1 cellular context compared by ENCODE assay signal in the genomic region with DNA sequence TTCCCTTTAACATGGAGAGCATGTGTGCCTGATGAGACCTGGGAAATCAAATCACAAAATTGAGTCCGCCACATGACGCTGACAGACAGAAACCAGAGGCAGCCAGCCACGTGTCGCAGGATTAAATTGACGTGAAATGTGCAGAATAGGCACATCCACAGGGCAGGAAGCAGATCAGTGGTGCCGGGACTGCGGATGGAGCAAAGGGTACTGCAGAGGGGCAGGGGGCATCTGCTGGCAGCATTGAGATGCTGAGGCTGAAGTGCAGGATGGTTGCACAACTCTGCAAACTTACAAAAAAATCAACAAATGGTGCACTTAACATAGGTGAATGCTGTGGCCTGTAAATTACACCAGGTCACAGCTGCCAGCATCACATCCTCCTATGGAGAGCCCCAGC.
TF ChIP-seq lines count a peak whose summit lies in the region.

No MANE protein-coding gene starts in this region.

TF ChIP-seq in HepG2, 621 proteins besides CTCF, POLR2A, EP300 and RAD21 (continued from another document):
- TF ChIP-seq, protein P1, sequence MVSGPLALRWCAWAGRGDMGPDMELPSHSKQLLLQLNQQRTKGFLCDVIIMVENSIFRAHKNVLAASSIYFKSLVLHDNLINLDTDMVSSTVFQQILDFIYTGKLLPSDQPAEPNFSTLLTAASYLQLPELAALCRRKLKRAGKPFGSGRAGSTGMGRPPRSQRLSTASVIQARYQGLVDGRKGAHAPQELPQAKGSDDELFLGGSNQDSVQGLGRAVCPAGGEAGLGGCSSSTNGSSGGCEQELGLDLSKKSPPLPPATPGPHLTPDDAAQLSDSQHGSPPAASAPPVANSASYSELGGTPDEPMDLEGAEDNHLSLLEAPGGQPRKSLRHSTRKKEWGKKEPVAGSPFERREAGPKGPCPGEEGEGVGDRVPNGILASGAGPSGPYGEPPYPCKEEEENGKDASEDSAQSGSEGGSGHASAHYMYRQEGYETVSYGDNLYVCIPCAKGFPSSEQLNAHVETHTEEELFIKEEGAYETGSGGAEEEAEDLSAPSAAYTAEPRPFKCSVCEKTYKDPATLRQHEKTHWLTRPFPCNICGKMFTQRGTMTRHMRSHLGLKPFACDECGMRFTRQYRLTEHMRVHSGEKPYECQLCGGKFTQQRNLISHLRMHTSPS (CRISPR knock-in tag; IDR thresholded peaks at IDR 0.05; ENCODE audit: low read depth): peak; percentile 57; the same call in 1 of the 2 replicates
- TF ChIP-seq CEBPG (CRISPR knock-in tag; IDR thresholded peaks at IDR 0.05): peak; percentile 60; the same call in 1 of the 2 replicates
TF ChIP-seq in HepG2: peak in this region for 6.
